ENCODE assay signal across 14 cellular contexts in the genomic region with DNA sequence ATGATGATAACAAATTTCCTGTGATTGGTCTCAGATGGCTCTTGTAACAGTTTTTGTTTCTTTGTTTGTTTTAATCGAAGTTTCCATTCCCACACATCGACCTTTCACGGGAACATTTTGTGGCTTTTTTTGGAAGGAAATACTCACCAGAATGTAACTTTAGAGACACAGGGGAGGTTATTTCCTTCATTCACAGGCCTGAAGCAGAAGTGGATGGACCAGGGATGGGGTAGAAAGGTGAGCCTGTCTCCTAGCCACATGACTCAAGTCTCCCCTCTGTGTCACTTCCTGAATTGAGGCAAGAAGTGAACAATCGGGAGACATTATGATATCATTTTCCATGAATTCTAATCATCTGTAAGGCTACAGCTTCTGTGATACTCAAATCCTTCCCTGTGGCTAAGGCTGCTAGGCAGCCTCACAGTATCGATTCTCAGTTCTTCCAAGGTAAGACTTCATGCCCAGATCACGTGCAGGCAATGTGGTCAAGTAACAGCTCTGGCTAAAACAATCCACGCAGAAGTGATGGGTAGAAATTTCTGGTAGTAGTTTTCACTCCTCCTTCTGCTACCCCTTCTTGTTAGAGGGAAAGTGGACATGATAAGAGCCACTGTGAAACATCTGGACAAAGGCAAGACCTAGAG.
DNase-seq lines count a peak whose midpoint lies in the region; ATAC-seq and TF ChIP-seq lines count a peak whose summit lies in the region.
"Had no signal": no experiment of that assay in that cellular context is flagged by ENCODE, and none has a peak within 500 bp of the region (broad histone marks: within the 10 kb centered on the region; RNA-seq: fewer than 3 reads in every experiment).

No MANE protein-coding gene starts in this region.

- H3K4me2 ChIP-seq in PC-9: peak overlapping the region; percentile 10
- H3K4me2 ChIP-seq: BLaER1 had no signal

- no peaks in the 10 kb centered on the region for H4K20me1 ChIP-seq in PC-9 (ENCODE audit: insufficient read depth)
- H4K20me1 ChIP-seq: BLaER1 had no signal

- H3K36me3 ChIP-seq in PC-9 (ENCODE audit: low read depth): no peaks in the 10 kb centered on the region
- H3K36me3 ChIP-seq in H7 (replicated peaks; ENCODE audit: control insufficient read depth, insufficient read depth, low read length): no peaks in the 10 kb centered on the region
- H3K36me3 ChIP-seq: BLaER1, pancreas had no signal

- H3K27me3 Mint-ChIP-seq in chondrocyte (ENCODE audit: low read depth) (no peaks in the 10 kb centered on the region), mesothelial cell of epicardium (ENCODE audit: low read depth) (no peaks in the 10 kb centered on the region)
- H3K27me3 Mint-ChIP-seq: T-cell had no signal

- DNase-seq in A172 (ENCODE audit: low spot score) (peak; percentile 35), PC-9 (peak in 1 of 2 experiments; percentile 70), chondrocyte (ENCODE audit: low spot score) (no peak), mesothelial cell of epicardium (ENCODE audit: low spot score in 2 of 2, unreplicated experiment in 2 of 2) (no peak), H7 (no peak), DMS53 treated with DMSO at 0.1 percent for 48 hours (lab: John Stamatoyannopoulos, UW; ENCODE audit: unreplicated experiment) (no peak)
- DNase-seq: activated CD8-positive, alpha-beta memory T cell treated with anti-CD3 and anti-CD28 coated beads, Interleukin-2, amount 50 U/mL, for 4 hours; islet precursor cell; pancreas; T-cell; trophoblast cell had no signal

- no peaks in the 10 kb centered on the region for H3K27me3 ChIP-seq in PC-9 (ENCODE audit: insufficient read depth, low read depth)
- no peaks in the 10 kb centered on the region for H3K27me3 ChIP-seq in H7 (ENCODE audit: control insufficient read depth, insufficient read depth, low read length)
- H3K27me3 ChIP-seq: BLaER1, pancreas had no signal

- H3K9me3 ChIP-seq in PC-9 (ENCODE audit: insufficient read depth, low read depth): no peaks in the 10 kb centered on the region
- H3K9me3 ChIP-seq: BLaER1, pancreas had no signal

- no peak overlapping the region for H3K4me3 ChIP-seq in PC-9
- no peak overlapping the region for H3K4me3 ChIP-seq in H7 (ENCODE audit: insufficient read depth, low read depth, low read length)
- H3K4me3 ChIP-seq: BLaER1, pancreas had no signal

- no peaks in the 10 kb centered on the region for H3K9me2 ChIP-seq in PC-9 (ENCODE audit: insufficient read depth)

- H3K27ac ChIP-seq in PC-9: peak overlapping the region; percentile 78
- H3K27ac ChIP-seq: BLaER1, pancreas had no signal

- H3K79me2 ChIP-seq in PC-9 (ENCODE audit: low read depth): no peaks in the 10 kb centered on the region

- ATAC-seq in HG02642 (IDR thresholded peaks at IDR 0.05; ENCODE audit: poor library complexity, unreplicated experiment) (no peak), GM21737 (IDR thresholded peaks at IDR 0.05; ENCODE audit: unreplicated experiment) (no peak)
- ATAC-seq: T-cell had no signal

- intact Hi-C loops in PC-9 (cut with micrococcal nuclease; ENCODE audit: unreplicated experiment): no loop called here

- POLR2A ChIA-PET in PC-9 (lab: Charles Lee; ENCODE audit: unreplicated experiment): interaction anchor here (0.6 kb wide), 1 partner anchor 712 kb away, joined by 9 read pairs; no protein-coding TSS in a partner anchor

- H3K36me3 Mint-ChIP-seq in chondrocyte (ENCODE audit: low read depth): no peaks in the 10 kb centered on the region
- H3K36me3 Mint-ChIP-seq in mesothelial cell of epicardium: peaks cover 1% of the 10 kb centered on the region
- H3K36me3 Mint-ChIP-seq: T-cell had no signal

- H3K4me1 Mint-ChIP-seq in chondrocyte (ENCODE audit: low read depth): peaks cover 19% of the 10 kb centered on the region
- peaks cover 13% of the 10 kb centered on the region for H3K4me1 Mint-ChIP-seq in mesothelial cell of epicardium

- no peak for TF ChIP-seq CTCF in PC-9 (conservative IDR thresholded peaks at IDR 0.05)
- TF ChIP-seq CTCF in chondrocyte (IDR thresholded peaks at IDR 0.05): no peak
- TF ChIP-seq CTCF in mesothelial cell of epicardium (IDR thresholded peaks at IDR 0.05; ENCODE audit: unreplicated experiment): no peak

- BruUV-seq in PC-9 (replicated peaks; lab: Mats Ljungman, UMichigan): no TSS peak

- CTCF ChIA-PET in PC-9 (lab: Charles Lee): no interaction called here

- H3K27ac Mint-ChIP-seq in chondrocyte (ENCODE audit: unreplicated experiment) (peak overlapping the region; percentile 73), mesothelial cell of epicardium (peak overlapping the region; percentile 1)
- H3K27ac Mint-ChIP-seq: T-cell had no signal

- H3K4me1 ChIP-seq in PC-9 (replicated peaks; ENCODE audit: insufficient read depth): peaks cover 38% of the 10 kb centered on the region

- H2AFZ ChIP-seq in PC-9: 0 out of 2 replicates have a peak overlapping the region, but pooled peaks have one; percentile 58

- H3F3A ChIP-seq in PC-9 (ENCODE audit: insufficient read depth, low read depth): peaks cover 11% of the 10 kb centered on the region

- no peak overlapping the region for H3K4me3 Mint-ChIP-seq in chondrocyte (ENCODE audit: unreplicated experiment)
- no peak overlapping the region for H3K4me3 Mint-ChIP-seq in mesothelial cell of epicardium
- H3K4me3 Mint-ChIP-seq: T-cell had no signal

- no peaks in the 10 kb centered on the region for H3K9me3 Mint-ChIP-seq in chondrocyte (ENCODE audit: low read depth)
- peaks cover 6% of the 10 kb centered on the region for H3K9me3 Mint-ChIP-seq in mesothelial cell of epicardium
